8 cellular contexts compared by ENCODE assay signal in genomic region chr6:30515967-30516753, GRCh38. TPM values are rescaled to one million over a fixed set of nuclear protein-coding genes. Genes with fewer than 3 reads are reported as not detected.
DNase-seq lines count a peak whose midpoint lies in the region; TF ChIP-seq lines count a peak whose summit lies in the region.

No MANE protein-coding gene starts in this region.

- DNase-seq in H4 (ENCODE audit: low spot score) (peak; percentile 91), M059J (ENCODE audit: low read depth) (peak; percentile 93), T1000 (lab: John Stamatoyannopoulos, UW) (peak; percentile 43), astrocyte of the hippocampus (ENCODE audit: low read depth, low spot score) (peak; percentile 88), hepatic stellate cell (ENCODE audit: low spot score) (peak; percentile 83), pulmonary artery endothelial cell (ENCODE audit: low read depth, low spot score) (peak; percentile 100), uterus (peak; percentile 84 to 94)

- no peaks in the 10 kb centered on the region for H3K27me3 ChIP-seq in uterus

- intact Hi-C loops in uterus (cut with DNase I; ENCODE audit: low total_unique reads) = no loop called here

- H3K36me3 ChIP-seq in ES-I3 (ENCODE audit: insufficient read depth, low read length) (no peaks in the 10 kb centered on the region), uterus (no peaks in the 10 kb centered on the region)

- H3K4me1 ChIP-seq in ES-I3 (ENCODE audit: insufficient read depth, low read length) (peaks cover 6% of the 10 kb centered on the region), uterus (no peaks in the 10 kb centered on the region)

- no peak for TF ChIP-seq CTCF in uterus (IDR thresholded peaks at IDR 0.05)

- TF ChIP-seq POLR2A in uterus (IDR thresholded peaks at IDR 0.05) = peak; percentile 51 to 75

- H3K9ac ChIP-seq in ES-I3 (ENCODE audit: low read depth, low read length) = peak overlapping the region; percentile 37

- H3K4me3 ChIP-seq in uterus = peak overlapping the region; percentile 37 to 44

- H3K27ac ChIP-seq in uterus = peak overlapping the region; percentile 88 to 91

- no peaks in the 10 kb centered on the region; the same call in 1 of the 2 replicates for H3K9me3 ChIP-seq in ES-I3 (ENCODE audit: control insufficient read depth, insufficient read depth, low read length)
- H3K9me3 ChIP-seq in uterus = no peaks in the 10 kb centered on the region

RNA-seq across cellular contexts. Expression of gene HLA-E, which starts 26.9 kb away (rescaled TPM):
- total RNA-seq in H4 (2014; rRNA removed; shearing (Covaris generic)) = 82.8 and 95.1 TPM in 2 replicates
- total RNA-seq in M059J (2014; rRNA removed; shearing (Covaris generic)) = 643 and 778 TPM in 2 replicates
- total RNA-seq in pulmonary artery endothelial cell = 524 and 663 TPM in 2 replicates
- 100 to 1,000 TPM; 207 to 628 (median 416) TPM for total RNA-seq in uterus

RNA-seq across cellular contexts. Expression of gene GNL1, which starts 40.1 kb away (rescaled TPM):
- 42.1 and 56.7 TPM in 2 replicates for total RNA-seq in H4 (2014; rRNA removed; shearing (Covaris generic))
- total RNA-seq in M059J (2014; rRNA removed; shearing (Covaris generic)) = 45.4 and 57.4 TPM in 2 replicates
- 62.7 and 69.2 TPM in 2 replicates for total RNA-seq in pulmonary artery endothelial cell
- 100 to 1,000 TPM in 2 of 4 donors, 10 to 100 TPM in 1, 1 to 10 TPM in 1; 7.2 to 150 (median 79.5) TPM for total RNA-seq in uterus

RNA-seq across cellular contexts. Expression of gene PRR3, which starts 40.9 kb away (rescaled TPM):
- 17.9 and 25.4 TPM in 2 replicates for total RNA-seq in H4 (2014; rRNA removed; shearing (Covaris generic))
- total RNA-seq in M059J (2014; rRNA removed; shearing (Covaris generic)) = 21.2 and 45.8 TPM in 2 replicates
- total RNA-seq in pulmonary artery endothelial cell (4.0 and 4.5 TPM in 2 replicates), uterus (10 to 100 TPM in 2 of 4 donors, 1 to 10 TPM in 2; 4.4 to 23.0 (median 16.2) TPM)

RNA-seq across cellular contexts. Expression of gene ABCF1, which starts 55.1 kb away (rescaled TPM):
- 30.7 and 46.7 TPM in 2 replicates for total RNA-seq in H4 (2014; rRNA removed; shearing (Covaris generic))
- 56.3 and 95.3 TPM in 2 replicates for total RNA-seq in M059J (2014; rRNA removed; shearing (Covaris generic))
- total RNA-seq in pulmonary artery endothelial cell = 53.0 and 67.9 TPM in 2 replicates
- 10 to 100 TPM; 17.4 to 48.6 (median 28.9) TPM for total RNA-seq in uterus

Comparison
In these comparisons a context has a peak if more than half of its experiments do, and no peak if none do; other contexts are left out.
1. Peak in every context shown above with its lines: DNase-seq, H3K4me3 ChIP-seq and H3K27ac ChIP-seq.
2. DNase-seq: peak in every context shown above with its lines; median percentile 100 in pulmonary artery endothelial cell; 93 in M059J; 91 in H4; 89 in uterus; 88 in astrocyte of the hippocampus; 83 in hepatic stellate cell; 43 in T1000.